ENCODE assay signal across 23 cellular contexts in the genomic region with DNA sequence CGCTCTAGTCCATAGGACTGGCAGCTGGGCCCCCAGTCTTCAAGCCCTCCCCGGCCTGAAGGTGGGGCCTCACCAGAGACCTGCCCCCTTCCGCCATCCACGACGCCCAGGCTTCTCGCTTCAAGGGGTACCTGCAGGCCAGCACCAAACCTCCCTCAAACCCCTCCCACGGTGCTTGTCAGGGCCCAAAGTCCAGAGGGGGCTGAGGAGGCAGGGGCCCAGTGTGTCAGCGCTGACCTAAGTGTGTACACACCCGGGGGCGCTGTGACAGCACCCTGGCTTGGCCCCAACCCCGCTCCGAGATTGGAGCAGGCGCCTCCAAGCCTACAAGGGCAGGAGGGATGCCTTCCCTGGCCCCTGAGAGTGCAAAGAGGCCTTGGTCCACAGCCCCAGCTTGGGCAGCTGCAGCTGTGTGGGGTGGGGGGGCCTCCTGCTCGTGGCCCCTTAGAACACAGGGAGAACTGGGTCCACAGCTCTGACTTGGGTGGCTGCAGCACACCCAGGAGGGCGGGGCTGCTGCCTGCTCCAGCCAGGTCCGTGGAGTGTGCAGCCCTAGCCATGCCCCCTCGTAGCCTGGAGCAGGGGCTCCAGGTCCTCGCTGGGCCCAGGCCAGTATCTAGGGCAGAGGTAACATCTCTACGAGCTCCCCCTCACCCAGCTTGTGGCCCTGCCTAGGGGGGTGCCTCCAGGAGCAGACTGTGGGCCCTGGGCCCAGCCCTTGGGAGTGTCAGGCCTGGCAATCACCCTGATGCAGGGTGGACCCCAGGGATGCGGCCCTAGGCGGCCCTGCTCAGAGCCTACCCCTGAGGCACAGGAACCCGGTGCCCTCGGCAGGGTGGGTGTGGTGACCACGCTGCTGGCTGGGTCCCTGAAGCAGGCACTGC. TPM values are rescaled to one million over a fixed set of nuclear protein-coding genes. Genes with fewer than 3 reads are reported as not detected.
A peak's percentile ranks its signal among the peaks of the same experiment; 100 is the strongest.
DNase-seq lines count a peak whose midpoint lies in the region; ATAC-seq and TF ChIP-seq lines count a peak whose summit lies in the region.
"Had no signal": no experiment of that assay in that cellular context is flagged by ENCODE, and none has a peak within 500 bp of the region (broad histone marks: within the 10 kb centered on the region; RNA-seq: fewer than 3 reads in every experiment).

No MANE protein-coding gene starts in this region.

- H3K4me2 ChIP-seq in mesenchymal stem cell (ENCODE audit: low read length, poor library complexity, severe bottlenecking), result no peak overlapping the region
- H3K4me2 ChIP-seq: KMS-11, PC-9 had no signal

- H3K9me3 ChIP-seq in right cardiac atrium (ENCODE audit: control insufficient read depth, low read length), result no peaks in the 10 kb centered on the region
- no peaks in the 10 kb centered on the region for H3K9me3 ChIP-seq in right atrium auricular region
- no peaks in the 10 kb centered on the region for H3K9me3 ChIP-seq in mesenchymal stem cell (ENCODE audit: control insufficient read depth, low read length)
- H3K9me3 ChIP-seq in spleen, result no peaks in the 10 kb centered on the region
- no peaks in the 10 kb centered on the region for H3K9me3 ChIP-seq in WERI-Rb-1 (ENCODE audit: severe bottlenecking)
- H3K9me3 ChIP-seq: HAP-1 had no signal

- intact Hi-C loops in right cardiac atrium (cut with DNase I) (no loop called here), spleen (cut with DNase I; ENCODE audit: low total_unique reads) (no loop called here)

- H3K4me1 ChIP-seq in right cardiac atrium (ENCODE audit: control insufficient read depth, insufficient read depth, low read length), result peaks cover 2% of the 10 kb centered on the region
- peaks cover 0 to 31% of the 10 kb centered on the region in 2 donors for H3K4me1 ChIP-seq in right atrium auricular region
- peaks cover 11% of the 10 kb centered on the region for H3K4me1 ChIP-seq in mesenchymal stem cell (ENCODE audit: control insufficient read depth, insufficient read depth, low read depth, low read length)
- H3K4me1 ChIP-seq in spleen, result peaks cover 0 to 92% (median 60%) of the 10 kb centered on the region in 6 donors

- peak overlapping the region in 1 of 2 experiments; percentile 24 for H3K18ac ChIP-seq in mesenchymal stem cell (ENCODE audit: low read depth in 1 of 2, low read length in 2 of 2)

- peaks cover 20% of the 10 kb centered on the region for H3K27me3 Mint-ChIP-seq in activated CD8-positive, alpha-beta memory T cell treated with anti-CD3 and anti-CD28 coated beads, Interleukin-2, amount 10 ng/mL, durations not matched to agents 7 days and 5 days

- peaks cover 16% of the 10 kb centered on the region for H3K79me1 ChIP-seq in mesenchymal stem cell (replicated peaks; ENCODE audit: low read length, poor library complexity, severe bottlenecking)

- no peak for TF ChIP-seq POLR2A in spleen (IDR thresholded peaks at IDR 0.05)

- no peak overlapping the region for H2BK5ac ChIP-seq in mesenchymal stem cell (ENCODE audit: low read depth, low read length, poor library complexity, severe bottlenecking)

- ATAC-seq in right cardiac atrium, result no peak
- no peak for ATAC-seq in GM21786 (IDR thresholded peaks at IDR 0.05; ENCODE audit: unreplicated experiment)
- ATAC-seq in activated CD8-positive, alpha-beta memory T cell treated with anti-CD3 and anti-CD28 coated beads, Interleukin-2, amount 10 ng/mL, durations not matched to agents 7 days and 5 days, result no peak

- no peak overlapping the region for H2AK5ac ChIP-seq in mesenchymal stem cell (ENCODE audit: low read length, severe bottlenecking)

- no peak overlapping the region for H2AFZ ChIP-seq in mesenchymal stem cell (ENCODE audit: low read depth, low read length)
- H2AFZ ChIP-seq: PC-9 had no signal

- H4K8ac ChIP-seq in mesenchymal stem cell (ENCODE audit: low read length), result no peak overlapping the region

- no peak overlapping the region for H3K4ac ChIP-seq in mesenchymal stem cell (ENCODE audit: low read depth in 1 of 2, low read length in 2 of 2)

- H3K36me3 ChIP-seq in right atrium auricular region (no peaks in the 10 kb centered on the region), mesenchymal stem cell (ENCODE audit: control insufficient read depth in 1 of 2, insufficient read depth in 2 of 2, low read depth in 1 of 2, low read length in 2 of 2) (peaks cover 10 to 22% of the 10 kb centered on the region in 2 experiments), spleen (peaks cover 0 to 14% (median 0%) of the 10 kb centered on the region in 6 donors), WERI-Rb-1 (no peaks in the 10 kb centered on the region)
- H3K36me3 ChIP-seq: HAP-1 had no signal

- no peak overlapping the region for H3K4me3 ChIP-seq in right cardiac atrium (ENCODE audit: low read length)
- H3K4me3 ChIP-seq in right atrium auricular region, result no peak overlapping the region
- no peak overlapping the region for H3K4me3 ChIP-seq in mesenchymal stem cell (ENCODE audit: insufficient read depth in 1 of 2, low read depth in 1 of 2, low read length in 2 of 2)
- no peak overlapping the region for H3K4me3 ChIP-seq in spleen
- no peak overlapping the region for H3K4me3 ChIP-seq in WERI-Rb-1 (ENCODE audit: low read depth, low read length)
- H3K4me3 ChIP-seq: HAP-1, PC-9 had no signal

- TF ChIP-seq CTCF in right atrium auricular region (IDR thresholded peaks at IDR 0.05) (no peak), spleen (IDR thresholded peaks at IDR 0.05 in 8 of 11, conservative IDR thresholded peaks at IDR 0.05 in 3 of 11) (no peak), WERI-Rb-1 (IDR thresholded peaks at IDR 0.05; ENCODE audit: low read depth, low read length) (no peak)

- H3K9ac ChIP-seq in mesenchymal stem cell (ENCODE audit: low read length), result no peak overlapping the region
- H3K9ac ChIP-seq: KMS-11 had no signal

- no peaks in the 10 kb centered on the region for H3K9me3 Mint-ChIP-seq in activated CD8-positive, alpha-beta memory T cell treated with anti-CD3 and anti-CD28 coated beads, Interleukin-2, amount 10 ng/mL, durations not matched to agents 7 days and 5 days (ENCODE audit: low read depth)
- H3K9me3 Mint-ChIP-seq: IgD-negative memory B cell had no signal

- no peak overlapping the region for H3K14ac ChIP-seq in mesenchymal stem cell (ENCODE audit: low read length in 2 of 2)

- H2BK15ac ChIP-seq in mesenchymal stem cell (ENCODE audit: low read depth, poor library complexity, severe bottlenecking), result peak overlapping the region; percentile 9

- CTCF ChIA-PET in activated CD8-positive, alpha-beta memory T cell treated with anti-CD3 and anti-CD28 coated beads, Interleukin-2, amount 10 ng/mL, durations not matched to agents 7 days and 5 days (lab: Charles Lee), result interaction anchor here (1.3 to 1.9 kb wide), 2 partner anchors 19 to 81 kb away, joined by 5 read pairs; no protein-coding TSS in a partner anchor

- H3K27ac Mint-ChIP-seq in activated CD8-positive, alpha-beta memory T cell treated with anti-CD3 and anti-CD28 coated beads, Interleukin-2, amount 10 ng/mL, durations not matched to agents 7 days and 5 days, result no peak overlapping the region

- H3K27ac ChIP-seq in right cardiac atrium (ENCODE audit: low read length) (no peak overlapping the region), right atrium auricular region (no peak overlapping the region), caudate nucleus (ENCODE audit: low read depth, low read length) (peak overlapping the region; percentile 91), mesenchymal stem cell (ENCODE audit: low read length, poor library complexity, severe bottlenecking) (no peak overlapping the region), spleen (peak overlapping the region in 3 of 8 donors; percentile 63 to 99 (median 98)), WERI-Rb-1 (no peak overlapping the region)
- H3K27ac ChIP-seq: KMS-11, PC-9, SK-N-MC had no signal

- peaks cover 15% of the 10 kb centered on the region for H3K4me1 Mint-ChIP-seq in activated CD8-positive, alpha-beta memory T cell treated with anti-CD3 and anti-CD28 coated beads, Interleukin-2, amount 10 ng/mL, durations not matched to agents 7 days and 5 days

- no peak overlapping the region for H3K4me3 Mint-ChIP-seq in activated CD8-positive, alpha-beta memory T cell treated with anti-CD3 and anti-CD28 coated beads, Interleukin-2, amount 10 ng/mL, durations not matched to agents 7 days and 5 days

- H3K27me3 ChIP-seq in right cardiac atrium (ENCODE audit: control insufficient read depth, insufficient read depth) (no peaks in the 10 kb centered on the region), right atrium auricular region (no peaks in the 10 kb centered on the region), mesenchymal stem cell (ENCODE audit: control insufficient read depth in 1 of 2, insufficient read depth in 1 of 2, low read length in 2 of 2) (no peaks in the 10 kb centered on the region), spleen (replicated peaks in 1 of 7) (peaks cover 0 to 1% (median 0%) of the 10 kb centered on the region in 7 donors), WERI-Rb-1 (ENCODE audit: insufficient read depth, low read depth, severe bottlenecking) (no peaks in the 10 kb centered on the region)

- DNase-seq in right cardiac atrium (peak in 2 of 3 donors; percentile 60 to 61), right atrium auricular region (ENCODE audit: low spot score) (no peak), caudate nucleus (lab: John Stamatoyannopoulos, UW) (peak in 1 of 61 donors; percentile 22), mesenchymal stem cell (no peak), spleen (peak; percentile 74), WERI-Rb-1 (no peak)
- no peak for DNase-seq in activated CD8-positive, alpha-beta memory T cell treated with anti-CD3 and anti-CD28 coated beads, Interleukin-2, amount 10 ng/mL, durations not matched to agents 7 days and 5 days
- DNase-seq: 8988T, ACHN, DMS153, DND-41, NCI-H1417, NCI-H1694, NCI-H2081, NCI-H2227 treated with DMSO at 0.1 percent for 48 hours, NCI-H526 treated with DMSO at 0.1 percent for 48 hours, PC-9, SIG-M5 had no signal

- no peaks in the 10 kb centered on the region for H3K36me3 Mint-ChIP-seq in activated CD8-positive, alpha-beta memory T cell treated with anti-CD3 and anti-CD28 coated beads, Interleukin-2, amount 10 ng/mL, durations not matched to agents 7 days and 5 days
- H3K36me3 Mint-ChIP-seq: IgD-negative memory B cell had no signal

- no peak overlapping the region for H3K23ac ChIP-seq in mesenchymal stem cell (ENCODE audit: low read length in 2 of 2)

- no peak overlapping the region for H2BK12ac ChIP-seq in mesenchymal stem cell (ENCODE audit: low read length in 2 of 2)

- H2BK120ac ChIP-seq in mesenchymal stem cell (ENCODE audit: low read depth, low read length), result no peak overlapping the region

- 90% methylated on average over 24 of the region's 24 CpGs for WGBS in right cardiac atrium
- 96% methylated on average over 23 of the region's 24 CpGs for WGBS in mesenchymal stem cell
- WGBS in spleen, 5 donors, result 86 to 93% (median 88%) methylated on average over 18 to 24 of the region's 24 CpGs

- no peak overlapping the region for H4K91ac ChIP-seq in mesenchymal stem cell (ENCODE audit: low read length)

RNA-seq across cellular contexts. Expression of gene SBF2, which starts 4.9 kb away (rescaled TPM):
- total RNA-seq in right cardiac atrium (10 to 100 TPM; 20.5 to 32.2 (median 23.3) TPM), right atrium auricular region (10 to 100 TPM; 22.8 to 23.9 TPM), spleen (10 to 100 TPM; 38.2 to 70.9 (median 67.3) TPM)
- polyA plus RNA-seq in right cardiac atrium (10.8 TPM), spleen (1 to 10 TPM; 3.6 to 5.0 (median 4.3) TPM)
- 21.0 TPM for polyA plus RNA-seq in mesenchymal stem cell (2013, experiment 1 of 2)
- polyA plus RNA-seq in mesenchymal stem cell (2013, experiment 2 of 2), result 20.2 TPM
- total RNA-seq in activated CD8-positive, alpha-beta memory T cell treated with anti-CD3 and anti-CD28 coated beads, Interleukin-2, amount 10 ng/mL, durations not matched to agents 7 days and 5 days, result 1 to 10 TPM; 4.6 to 8.3 TPM

RNA-seq across cellular contexts. Expression of gene ADM, which starts 15.8 kb away (rescaled TPM):
- total RNA-seq in right cardiac atrium, result 100 to 1,000 TPM in 3 of 4 donors, 10 to 100 TPM in 1; 57.9 to 219 (median 166) TPM
- 151 TPM for polyA plus RNA-seq in right cardiac atrium
- 100 to 1,000 TPM in 1 of 2 donors, 10 to 100 TPM in 1; 31.2 to 217 TPM for total RNA-seq in right atrium auricular region
- 90.3 TPM for polyA plus RNA-seq in mesenchymal stem cell (2013, experiment 1 of 2)
- polyA plus RNA-seq in mesenchymal stem cell (2013, experiment 2 of 2), result 87.3 TPM
- total RNA-seq in spleen, result 10 to 100 TPM; 25.6 to 88.0 (median 38.3) TPM
- polyA plus RNA-seq in spleen, result 1 to 10 TPM; 5.2 to 7.8 (median 7.3) TPM
- 1 to 10 TPM in 1 of 2 experiments, under 1 TPM in 1; 0.54 to 3.7 TPM for total RNA-seq in activated CD8-positive, alpha-beta memory T cell treated with anti-CD3 and anti-CD28 coated beads, Interleukin-2, amount 10 ng/mL, durations not matched to agents 7 days and 5 days

Comparison
In these comparisons a context has a peak if more than half of its experiments do, and no peak if none do; other contexts are left out.
1. DNase-seq: peak in right cardiac atrium (2 of 3) and spleen (single experiment); none in right atrium auricular region (single experiment), mesenchymal stem cell (single experiment), activated CD8-positive, alpha-beta memory T cell treated with anti-CD3 and anti-CD28 coated beads, Interleukin-2, amount 10 ng/mL, durations not matched to agents 7 days and 5 days (single experiment) and WERI-Rb-1 (single experiment).
2. RNA of gene ADM, which starts 15.8 kb away (total RNA-seq): 31.2 to 217 TPM in right atrium auricular region, 57.9 to 219 TPM in right cardiac atrium and 25.6 to 88.0 TPM in spleen; 0.54 to 3.7 TPM in activated CD8-positive, alpha-beta memory T cell treated with anti-CD3 and anti-CD28 coated beads, Interleukin-2, amount 10 ng/mL, durations not matched to agents 7 days and 5 days; every median in the first group is over 4 times any median in the second.